9 cellular contexts compared by ENCODE assay signal in the genomic region with DNA sequence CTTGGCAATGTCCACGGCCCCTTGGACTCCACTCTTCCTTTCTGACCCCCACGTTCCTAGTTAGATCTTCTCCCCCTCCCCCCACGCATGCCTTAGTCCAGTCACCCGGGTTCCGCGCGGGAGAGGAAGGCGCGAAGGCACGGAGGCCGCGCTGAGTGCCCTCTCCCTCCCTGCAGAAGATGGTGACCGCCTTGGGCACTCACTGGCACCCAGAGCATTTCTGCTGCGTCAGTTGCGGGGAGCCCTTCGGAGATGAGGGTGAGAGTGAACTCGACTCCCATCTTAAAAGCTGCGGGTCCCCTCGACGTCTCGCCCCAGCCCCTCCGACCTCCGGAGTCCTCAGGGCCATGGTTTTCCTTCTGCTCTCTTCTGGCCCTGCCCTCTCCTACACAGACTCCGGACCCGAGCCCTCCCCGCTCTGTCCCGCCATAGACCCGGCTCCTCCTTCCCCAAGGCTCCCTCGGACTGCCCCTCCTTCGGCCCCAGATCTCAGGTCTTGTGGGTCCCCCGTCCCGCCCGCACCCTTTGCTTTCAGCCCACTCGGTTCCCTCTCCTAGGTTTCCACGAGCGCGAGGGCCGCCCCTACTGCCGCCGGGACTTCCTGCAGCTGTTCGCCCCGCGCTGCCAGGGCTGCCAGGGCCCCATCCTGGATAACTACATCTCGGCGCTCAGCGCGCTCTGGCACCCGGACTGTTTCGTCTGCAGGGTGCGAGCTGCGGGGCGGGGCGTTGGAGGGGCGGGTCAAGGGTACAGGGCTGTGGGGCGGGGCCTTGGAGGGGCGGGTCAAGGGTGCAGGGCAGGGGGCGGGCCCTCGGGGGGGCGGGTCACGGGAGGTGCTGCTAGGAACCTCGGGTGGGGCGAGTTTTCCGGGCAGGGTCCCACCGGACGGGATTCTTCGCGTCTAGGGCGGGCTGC. TPM values are rescaled to one million over a fixed set of nuclear protein-coding genes. Genes with fewer than 3 reads are reported as not detected.
A peak's percentile ranks its signal among the peaks of the same experiment; 100 is the strongest.
DNase-seq lines count a peak whose midpoint lies in the region; ATAC-seq and TF ChIP-seq lines count a peak whose summit lies in the region.
"Had no signal": no experiment of that assay in that cellular context is flagged by ENCODE, and none has a peak within 500 bp of the region (broad histone marks: within the 10 kb centered on the region; RNA-seq: fewer than 3 reads in every experiment).

No MANE protein-coding gene starts in this region.

- no peak overlapping the region for H3K9ac ChIP-seq in HUES64 (ENCODE audit: low read depth, low read length)

- DNase-seq in GM19238 (ENCODE audit: insufficient read length, low spot score) = peak; percentile 79
- peak; percentile 92 to 94 for DNase-seq in activated CD4-positive, alpha-beta T cell treated with anti-CD3 and anti-CD28 coated beads, Interleukin-2, amount 50 U/mL, for 48 hours
- DNase-seq in epithelial cell of proximal tubule (ENCODE audit: low read depth) = no peak
- DNase-seq in omental fat pad (ENCODE audit: low spot score) = peak; percentile 37
- DNase-seq in pons (ENCODE audit: low spot score) = no peak

- H3K4me3 ChIP-seq in HUES64 (ENCODE audit: low read length) (peak overlapping the region; percentile 64), epithelial cell of proximal tubule (ENCODE audit: low read depth, low read length) (peak overlapping the region; percentile 40), thymus (ENCODE audit: low read length) (peak overlapping the region; percentile 59)

- H3K36me3 ChIP-seq in HUES64 (ENCODE audit: insufficient read depth, low read length) = 0 out of 2 replicates have a peak, but pooled peaks cover 4% of the 10 kb centered on the region
- no peaks in the 10 kb centered on the region for H3K36me3 ChIP-seq in thymus (ENCODE audit: control insufficient read depth, insufficient read depth)

- H3K27ac ChIP-seq in HUES64 (ENCODE audit: low read depth, low read length) (no peak overlapping the region), thymus (ENCODE audit: low read depth) (peak overlapping the region; percentile 68)

- 84% methylated on average over 68 of the region's 68 CpGs for WGBS in HUES64
- WGBS in thymus = 12% methylated on average over 68 of the region's 68 CpGs

- no peaks in the 10 kb centered on the region for H3K9me3 ChIP-seq in HUES64 (ENCODE audit: insufficient read depth, low read depth, low read length)
- H3K9me3 ChIP-seq in thymus (ENCODE audit: control insufficient read depth) = peaks cover 3% of the 10 kb centered on the region

- peaks cover 51% of the 10 kb centered on the region for H3K27me3 ChIP-seq in HUES64 (ENCODE audit: insufficient read depth, low read length)
- peaks cover 17% of the 10 kb centered on the region for H3K27me3 ChIP-seq in thymus (ENCODE audit: control insufficient read depth, insufficient read depth)

- TF ChIP-seq CTCF in epithelial cell of proximal tubule (conservative IDR thresholded peaks at IDR 0.05; ENCODE audit: low read depth, low read length) (no peak), omental fat pad (IDR thresholded peaks at IDR 0.05) (no peak)

- ATAC-seq in omental fat pad (ENCODE audit: low FRiP score) (no peak), GM19328 (IDR thresholded peaks at IDR 0.05; ENCODE audit: unreplicated experiment) (no peak)

- H3K4me1 ChIP-seq in HUES64 (ENCODE audit: insufficient read depth, low read length) = 0 out of 2 replicates have a peak, but pooled peaks cover under 1% of the 10 kb centered on the region
- peaks cover 11% of the 10 kb centered on the region for H3K4me1 ChIP-seq in thymus (ENCODE audit: control insufficient read depth, insufficient read depth, low read length)

RNA-seq across cellular contexts. Expression of gene TGFB1I1, which starts 4.6 kb away (rescaled TPM):
- polyA plus RNA-seq in HUES64 (2013, experiment 1 of 2) = 6.2 TPM
- 7.0 TPM for polyA plus RNA-seq in HUES64 (2013, experiment 2 of 2)
- 56.8 and 62.2 TPM in 2 replicates for total RNA-seq in epithelial cell of proximal tubule
- total RNA-seq in omental fat pad = 10 to 100 TPM; 16.1 to 33.7 (median 18.9) TPM
- polyA plus RNA-seq in thymus = 9.2 TPM

RNA-seq across cellular contexts. Expression of gene SLC5A2, which starts 6.4 kb away (rescaled TPM):
- 0.40 TPM for polyA plus RNA-seq in HUES64 (2013, experiment 1 of 2)
- polyA plus RNA-seq in HUES64 (2013, experiment 2 of 2) = 0.38 TPM
- 0.07 TPM in 1 of 2 replicates, not detected in the other for total RNA-seq in epithelial cell of proximal tubule
- not detected for total RNA-seq in omental fat pad
- polyA plus RNA-seq in thymus = 2.8 TPM
- total RNA-seq: activated CD8-positive, alpha-beta memory T cell treated with anti-CD3 and anti-CD28 coated beads for 36 hours had no signal

RNA-seq across cellular contexts. Expression of gene ARMC5, which starts 17.3 kb away (rescaled TPM):
- polyA plus RNA-seq in HUES64 (2013, experiment 1 of 2) = 6.2 TPM
- polyA plus RNA-seq in HUES64 (2013, experiment 2 of 2) = 6.7 TPM
- total RNA-seq in epithelial cell of proximal tubule (9.2 and 10.3 TPM in 2 replicates), omental fat pad (10 to 100 TPM in 2 of 4 donors, 1 to 10 TPM in 2; 4.6 to 15.5 (median 10.0) TPM)
- polyA plus RNA-seq in thymus = 19.7 TPM

RNA-seq across cellular contexts. Expression of gene RUSF1, which starts 31.6 kb away (rescaled TPM):
- 23.0 TPM for polyA plus RNA-seq in HUES64 (2013, experiment 1 of 2)
- 26.8 TPM for polyA plus RNA-seq in HUES64 (2013, experiment 2 of 2)
- total RNA-seq in epithelial cell of proximal tubule (31.4 and 42.8 TPM in 2 replicates), omental fat pad (10 to 100 TPM; 35.3 to 56.7 (median 48.9) TPM)
- 72.9 TPM for polyA plus RNA-seq in thymus

RNA-seq across cellular contexts. Expression of gene ZNF843, which starts 34.0 kb away (rescaled TPM):
- polyA plus RNA-seq in HUES64 (2013, experiment 1 of 2) = 0.25 TPM
- 0.82 TPM for polyA plus RNA-seq in HUES64 (2013, experiment 2 of 2)
- total RNA-seq in epithelial cell of proximal tubule = 0.22 TPM in 1 of 2 replicates, not detected in the other
- total RNA-seq in omental fat pad = 1 to 10 TPM in 3 of 4 donors, under 1 TPM in 1; 0.36 to 2.2 (median 1.5) TPM
- polyA plus RNA-seq in thymus = 0.39 TPM

Comparison
In these comparisons a context has a peak if more than half of its experiments do, and no peak if none do; other contexts are left out.
1. DNase-seq: peak in GM19238 (single experiment), activated CD4-positive, alpha-beta T cell treated with anti-CD3 and anti-CD28 coated beads, Interleukin-2, amount 50 U/mL, for 48 hours (2 of 2) and omental fat pad (single experiment); none in epithelial cell of proximal tubule (single experiment) and pons (single experiment).
2. Peak in every context shown above with its lines, with median percentiles within 50 percentile points of each other: H3K4me3 ChIP-seq.